23 cellular contexts compared by ENCODE assay signal in genomic region chr1:50426702-50427085, GRCh38. TPM values are rescaled to one million over a fixed set of nuclear protein-coding genes. Genes with fewer than 3 reads are reported as not detected.
DNase-seq lines count a peak whose midpoint lies in the region; ATAC-seq, FAIRE-seq and TF ChIP-seq lines count a peak whose summit lies in the region.
"Had no signal": no experiment of that assay in that cellular context is flagged by ENCODE, and none has a peak within 500 bp of the region (broad histone marks: within the 10 kb centered on the region; RNA-seq: fewer than 3 reads in every experiment).

No MANE protein-coding gene starts in this region.

- TF ChIP-seq RAD21 in H1 (IDR thresholded peaks at IDR 0.05 in 1 of 2, conservative IDR thresholded peaks at IDR 0.05 in 1 of 2; ENCODE audit: low read depth in 2 of 2, low read length in 2 of 2): no peak

- H2BK12ac ChIP-seq in H1 (ENCODE audit: low read depth, low read length) (no peak overlapping the region), neuronal stem cell (ENCODE audit: low read length) (no peak overlapping the region)

- peaks cover 2% of the 10 kb centered on the region; the same call in 1 of the 2 replicates for H3K4me1 ChIP-seq in ES-I3 (ENCODE audit: insufficient read depth, low read length)
- H3K4me1 ChIP-seq in H1 (replicated peaks in 1 of 4; ENCODE audit: control insufficient read depth in 3 of 4, insufficient read depth in 4 of 4, low read length in 3 of 4): peaks cover 10 to 23% (median 14%) of the 10 kb centered on the region in 4 experiments
- peaks cover 8 to 9% of the 10 kb centered on the region in 2 donors for H3K4me1 ChIP-seq in neuronal stem cell (ENCODE audit: control insufficient read depth in 2 of 2, insufficient read depth in 1 of 2, low read depth in 1 of 2, low read length in 2 of 2)

- H3K14ac ChIP-seq in H1 (ENCODE audit: insufficient read length) (no peak overlapping the region), neuronal stem cell (ENCODE audit: low read length) (no peak overlapping the region)

- H3K79me1 ChIP-seq in H1 (ENCODE audit: low read depth, low read length) (no peaks in the 10 kb centered on the region), neuronal stem cell (ENCODE audit: low read depth, low read length) (no peaks in the 10 kb centered on the region)

- no peak overlapping the region for H3K4ac ChIP-seq in H1 (replicated peaks; ENCODE audit: insufficient read length, low read depth, low read length)
- no peak overlapping the region for H3K4ac ChIP-seq in neuronal stem cell (ENCODE audit: low read length)

- no peak for TF ChIP-seq EP300 in H1 (IDR thresholded peaks at IDR 0.05; ENCODE audit: borderline replicate concordance in 1 of 2, low read depth in 2 of 2, low read length in 2 of 2)

- no peak overlapping the region for H3K56ac ChIP-seq in H1 (replicated peaks; ENCODE audit: insufficient read length, low read depth, low read length)

- H4K20me1 ChIP-seq in H1 (replicated peaks in 1 of 2; ENCODE audit: control insufficient read depth in 1 of 2, insufficient read depth in 2 of 2, low read length in 2 of 2): peaks cover 11 to 36% of the 10 kb centered on the region in 2 experiments

- peak; percentile 40 for DNase-seq in NCI-H1694 (lab: John Stamatoyannopoulos, UW)
- DNase-seq in H1 (ENCODE audit: low read depth in 1 of 2, low spot score in 2 of 2): peak in 1 of 2 experiments; percentile 50
- DNase-seq in neuronal stem cell (ENCODE audit: low spot score): no peak
- no peak for DNase-seq in sciatic nerve (ENCODE audit: low spot score)
- no peak for DNase-seq in NCI-H1417 (lab: John Stamatoyannopoulos, UW)
- DNase-seq: activated CD4-positive, CD25-positive, alpha-beta regulatory T cell; activated effector memory CD4-positive, alpha-beta T cell treated with anti-CD3 and anti-CD28 coated beads, Interleukin-2, amount 50 U/mL, for 16 hours; caudate nucleus; DMS79 treated with DMSO at 0.1 percent for 48 hours; effector CD4-positive, alpha-beta T cell; esophagus squamous epithelium; HCEC 1CT; IMR-90; mammary epithelial cell; naive B cell; NCI-H2029 had no signal

- no peak overlapping the region for H3K23ac ChIP-seq in H1 (ENCODE audit: insufficient read length)
- no peak overlapping the region for H3K23ac ChIP-seq in neuronal stem cell (ENCODE audit: low read depth, low read length, poor library complexity)

- no peak overlapping the region for H2BK20ac ChIP-seq in H1 (ENCODE audit: low read length)

- CTCF ChIA-PET in H1 (lab: Charles Lee; ENCODE audit: partially characterized antibody): interaction anchor here (1.0 to 7.4 kb wide), 5 partner anchors 10 to 178 kb away, joined by 7 to 32 read pairs (median 12); no protein-coding TSS in a partner anchor

- H2BK120ac ChIP-seq in H1 (replicated peaks; ENCODE audit: low read depth, low read length) (no peak overlapping the region), neuronal stem cell (ENCODE audit: low read depth, low read length) (no peak overlapping the region)

- H4K91ac ChIP-seq in H1 (replicated peaks; ENCODE audit: insufficient read length, low read length) (no peak overlapping the region), neuronal stem cell (ENCODE audit: low read depth, low read length, poor library complexity) (no peak overlapping the region)

- H3K9ac ChIP-seq in ES-I3 (ENCODE audit: low read depth, low read length) (peak overlapping the region; percentile 3; the same call in 1 of the 2 replicates), H1 (replicated peaks in 1 of 4; ENCODE audit: extremely low read depth in 1 of 4, low read depth in 3 of 4, low read length in 3 of 4) (no peak overlapping the region), neuronal stem cell (ENCODE audit: low read depth, low read length, poor library complexity) (no peak overlapping the region)

- H2AK5ac ChIP-seq in H1 (ENCODE audit: low read depth, low read length) (no peak overlapping the region), neuronal stem cell (ENCODE audit: low read depth, low read length) (no peak overlapping the region)

- no peaks in the 10 kb centered on the region for H3K79me2 ChIP-seq in H1 (ENCODE audit: control insufficient read depth in 1 of 2, insufficient read depth in 2 of 2, low read length in 2 of 2)

- WGBS in H1 (ENCODE audit: extremely low coverage in 1 of 2, insufficient coverage in 1 of 2, insufficient read length in 1 of 2, insufficient replicate concordance in 2 of 2, low coverage in 1 of 2, low lambda C conversion rate in 2 of 2, missing lambda C conversion rate in 1 of 2), 2 experiments: 5% methylated on average over 25 of the region's 28 CpGs; no CpG with 5 or more reads in 1 of the 2 experiments
- WGBS in neuronal stem cell (ENCODE audit: extremely low coverage in 2 of 2, insufficient read length in 2 of 2, insufficient replicate concordance in 1 of 2), 2 donors: no CpG with 5 or more reads among the region's 28 CpGs

- intact Hi-C loops in sciatic nerve (cut with DNase I): no loop called here

- no peak overlapping the region for H4K5ac ChIP-seq in H1 (ENCODE audit: insufficient read length, low read depth, low read length)

- H3K27me3 ChIP-seq in H1 (replicated peaks in 1 of 4; ENCODE audit: control insufficient read depth in 3 of 4, extremely low read depth in 1 of 4, insufficient read depth in 3 of 4, low read length in 3 of 4) (peaks cover 88 to 100% (median 98%) of the 10 kb centered on the region in 4 experiments), neuronal stem cell (ENCODE audit: control insufficient read depth in 3 of 3, insufficient read depth in 3 of 3, low read depth in 1 of 3, low read length in 3 of 3) (peaks cover 61 to 100% (median 90%) of the 10 kb centered on the region in 3 experiments)

- POLR2A ChIA-PET in H1 (lab: Charles Lee; ENCODE audit: partially characterized antibody): interaction anchor here (0.6 to 1.8 kb wide), 2 partner anchors 12 to 144 kb away, joined by 4 to 7 read pairs; no protein-coding TSS in a partner anchor

- H2AFZ ChIP-seq in H1 (ENCODE audit: low read length): no peak overlapping the region
- H2AFZ ChIP-seq in neuronal stem cell (ENCODE audit: low read length): no peak overlapping the region

- no peak for FAIRE-seq in H1 (lab: Jason Lieb, UNC)
- FAIRE-seq: keratinocyte had no signal

- no peak for TF ChIP-seq POLR2A in H1 (IDR thresholded peaks at IDR 0.05; ENCODE audit: control extremely low read depth in 1 of 2, low read depth in 2 of 2, low read length in 2 of 2)

- H2BK15ac ChIP-seq in H1 (ENCODE audit: low read length) (no peak overlapping the region), neuronal stem cell (ENCODE audit: low read length) (peak overlapping the region; percentile 30)

- ATAC-seq in GM18907 (IDR thresholded peaks at IDR 0.05; ENCODE audit: unreplicated experiment) (no peak), sciatic nerve (no peak)

- no peak for TF ChIP-seq CTCF in H1 (IDR thresholded peaks at IDR 0.05; ENCODE audit: control extremely low read depth in 1 of 3, insufficient read depth in 1 of 3, low read depth in 1 of 3, low read length in 3 of 3)

- H4K8ac ChIP-seq in H1 (ENCODE audit: extremely low read depth, insufficient read depth, low read length) (no peak overlapping the region), neuronal stem cell (ENCODE audit: low read depth, low read length) (no peak overlapping the region)

- no peak overlapping the region for H3K27ac ChIP-seq in H1 (ENCODE audit: low read depth, low read length)
- H3K27ac ChIP-seq in neuronal stem cell (replicated peaks; ENCODE audit: low read length): no peak overlapping the region
- H3K27ac ChIP-seq: esophagus squamous epithelium, SJSA1 had no signal

- H3K23me2 ChIP-seq in H1 (ENCODE audit: low read depth, low read length): peaks cover 11% of the 10 kb centered on the region; the same call in 1 of the 2 replicates

- H3K4me3 ChIP-seq in H1 (ENCODE audit: extremely low read depth in 1 of 4, insufficient read depth in 2 of 4, low read depth in 3 of 4, low read length in 4 of 4) (no peak overlapping the region), neuronal stem cell (ENCODE audit: low read length in 2 of 2) (no peak overlapping the region)
- H3K4me3 ChIP-seq: esophagus squamous epithelium, SJSA1 had no signal

- no peak overlapping the region for H2BK5ac ChIP-seq in H1 (ENCODE audit: low read depth, low read length)
- H2BK5ac ChIP-seq in neuronal stem cell (ENCODE audit: low read length): no peak overlapping the region

- H3K9me3 ChIP-seq in ES-I3 (ENCODE audit: control insufficient read depth, insufficient read depth, low read length): no peaks in the 10 kb centered on the region
- H3K9me3 ChIP-seq in H1 (ENCODE audit: insufficient read depth in 2 of 2, low read depth in 1 of 2, low read length in 1 of 2): no peaks in the 10 kb centered on the region
- H3K9me3 ChIP-seq in neuronal stem cell (replicated peaks in 1 of 2; ENCODE audit: control insufficient read depth in 2 of 2, insufficient read depth in 1 of 2, low read depth in 1 of 2, low read length in 2 of 2): peaks cover 0 to 6% of the 10 kb centered on the region in 2 donors
- H3K9me3 ChIP-seq: esophagus squamous epithelium had no signal

- H3K4me2 ChIP-seq in H1 (ENCODE audit: insufficient read depth in 1 of 2, low read depth in 2 of 2, low read length in 2 of 2): peak overlapping the region; percentile 42 to 55; a peak in 2 of 4 replicates
- no peak overlapping the region for H3K4me2 ChIP-seq in neuronal stem cell (ENCODE audit: insufficient read depth, low read length, poor library complexity, severe bottlenecking)

- H3K18ac ChIP-seq in H1 (ENCODE audit: extremely low read depth, low read length) (no peak overlapping the region), neuronal stem cell (ENCODE audit: low read length) (peak overlapping the region; percentile 9)

- H3K36me3 ChIP-seq in ES-I3 (ENCODE audit: insufficient read depth, low read length) (no peaks in the 10 kb centered on the region), H1 (ENCODE audit: control insufficient read depth in 2 of 4, insufficient read depth in 4 of 4, low read length in 3 of 4) (no peaks in the 10 kb centered on the region; a peak in 1 of 8 replicates), neuronal stem cell (replicated peaks in 1 of 2; ENCODE audit: control insufficient read depth in 2 of 2, insufficient read depth in 2 of 2, low read length in 2 of 2) (no peaks in the 10 kb centered on the region)
- H3K36me3 ChIP-seq: esophagus squamous epithelium had no signal

TF ChIP-seq in H1, 55 proteins besides CTCF, POLR2A, EP300 and RAD21 (continues in another document):
- TF ChIP-seq KDM5A (IDR thresholded peaks at IDR 0.05; ENCODE audit: low read length) (no peak), JUN (IDR thresholded peaks at IDR 0.05; ENCODE audit: low read depth, low read length) (no peak)

RNA-seq across cellular contexts. Expression of gene DMRTA2, which starts 3.5 kb away (rescaled TPM):
- not detected in 2 replicates for total RNA-seq in H1 (2021; fragmentation: NEBNext Ultra II Directional; extraction: Animal tissue kit (Norgen Biotek cat#: 25700))
- 0.03 TPM in 1 of 2 replicates, not detected in the other for polyA plus RNA-seq in H1 (2011; rRNA removed)
- 0.03 TPM for polyA plus RNA-seq in H1 (2011; cell fraction: cytosol; rRNA removed)
- not detected for polyA plus RNA-seq in H1 (2011; cell fraction: nucleus; rRNA removed)
- 0.05 TPM in 1 of 4 replicates, not detected in the others for polyA plus RNA-seq in H1 (2012, experiment 1 of 2)
- polyA plus RNA-seq in H1 (2012, experiment 2 of 2): not detected
- 0.02 TPM for polyA plus RNA-seq in H1 (2013, experiment 1 of 2)
- polyA plus RNA-seq in H1 (2013, experiment 2 of 2): 0.02 TPM
- not detected in 2 replicates for polyA minus RNA-seq in H1 (2011; rRNA and poly(A)+ RNA removed)
- polyA minus RNA-seq in H1 (2011; cell fraction: cytosol; rRNA and poly(A)+ RNA removed): not detected
- polyA minus RNA-seq in H1 (2011; cell fraction: nucleus; rRNA and poly(A)+ RNA removed): not detected
- polyA plus RNA-seq in neuronal stem cell (2013, experiment 1 of 2): 0.17 TPM
- polyA plus RNA-seq in neuronal stem cell (2013, experiment 2 of 2): 0.19 TPM
- not detected for total RNA-seq in sciatic nerve
- total RNA-seq: activated CD8-positive, alpha-beta memory T cell treated with anti-CD3 and anti-CD28 coated beads for 36 hours; IMR-90; progenitor cell of endocrine pancreas had no signal
- polyA plus RNA-seq: BJ, mammary epithelial cell had no signal
